11 cellular contexts compared by ENCODE assay signal in the genomic region with DNA sequence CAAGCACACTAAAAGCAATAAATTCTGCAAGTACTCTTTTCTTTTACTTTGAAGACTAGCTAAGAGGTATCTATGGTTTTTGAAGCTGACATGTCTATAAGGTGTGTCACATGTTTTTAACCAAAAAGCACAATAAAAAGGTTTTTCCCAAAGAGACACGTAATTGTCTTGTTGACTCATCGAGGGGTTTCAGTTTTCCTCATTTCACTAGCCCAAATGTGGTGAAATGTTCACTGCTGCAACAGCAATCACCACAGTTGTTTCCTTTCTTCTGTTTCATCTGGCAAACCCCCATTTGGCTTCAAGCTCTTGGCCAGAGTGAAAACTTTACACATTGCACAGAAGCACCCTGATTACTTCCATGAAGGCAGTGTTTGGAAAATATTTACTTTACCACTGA. TPM values are rescaled to one million over a fixed set of nuclear protein-coding genes. Genes with fewer than 3 reads are reported as not detected.
DNase-seq lines count a peak whose midpoint lies in the region; ATAC-seq and TF ChIP-seq lines count a peak whose summit lies in the region.
"Had no signal": no experiment of that assay in that cellular context is flagged by ENCODE, and none has a peak within 500 bp of the region (broad histone marks: within the 10 kb centered on the region; RNA-seq: fewer than 3 reads in every experiment).

No MANE protein-coding gene starts in this region.

- peaks cover 60% of the 10 kb centered on the region for H3K4me1 ChIP-seq in SJSA1 (replicated peaks)
- H3K4me1 ChIP-seq in ovary (ENCODE audit: insufficient read depth) = peaks cover 6% of the 10 kb centered on the region
- H3K4me1 ChIP-seq: parathyroid adenoma had no signal

- H3K27ac ChIP-seq in AG04450 (ENCODE audit: low read depth, low read length) (peak overlapping the region; percentile 76), SJSA1 (0 out of 2 replicates have a peak overlapping the region, but pooled peaks have one; percentile 12), ovary (no peak overlapping the region)
- H3K27ac ChIP-seq: parathyroid adenoma had no signal

- no peaks in the 10 kb centered on the region for H3K9me3 ChIP-seq in AG04450 (ENCODE audit: control insufficient read depth, insufficient read depth, low read length)
- no peaks in the 10 kb centered on the region for H3K9me3 ChIP-seq in SJSA1 (replicated peaks)
- H3K9me3 ChIP-seq in ovary = no peaks in the 10 kb centered on the region

- no peak overlapping the region for H3K27ac Mint-ChIP-seq in osteocyte (ENCODE audit: unreplicated experiment)
- H3K27ac Mint-ChIP-seq in chondrocyte (ENCODE audit: unreplicated experiment) = no peak overlapping the region
- H3K27ac Mint-ChIP-seq: activated T-cell treated with anti-CD3 and anti-CD28 coated beads, Interleukin-2, amount 50 U/mL, for 24 hours; stimulated activated memory B cell treated with anti-CD40 and anti-IgM and Interleukin-4, amounts not matched to agents 10 μg/mL and 1 μg/mL and 100 μg/mL, for 72 hours had no signal

- H3K4me3 ChIP-seq in AG04450 (ENCODE audit: low read depth, low read length) (no peak overlapping the region), SJSA1 (no peak overlapping the region), ovary (no peak overlapping the region)

- H3K4me3 Mint-ChIP-seq in osteocyte (ENCODE audit: unreplicated experiment) = no peak overlapping the region
- H3K4me3 Mint-ChIP-seq in chondrocyte (ENCODE audit: unreplicated experiment) = no peak overlapping the region
- H3K4me3 Mint-ChIP-seq: activated T-cell treated with anti-CD3 and anti-CD28 coated beads, Interleukin-2, amount 50 U/mL, for 24 hours; stimulated activated memory B cell treated with anti-CD40 and anti-IgM and Interleukin-4, amounts not matched to agents 10 μg/mL and 1 μg/mL and 100 μg/mL, for 72 hours had no signal

- 0 out of 2 replicates have a peak, but pooled peaks cover 3% of the 10 kb centered on the region for H3K36me3 ChIP-seq in SJSA1
- no peaks in the 10 kb centered on the region for H3K36me3 ChIP-seq in ovary

- H3K27me3 Mint-ChIP-seq in osteocyte (ENCODE audit: unreplicated experiment) (peaks cover 89% of the 10 kb centered on the region), chondrocyte (ENCODE audit: low read depth) (peaks cover 82% of the 10 kb centered on the region)

- intact Hi-C loops in ovary (cut with DNase I) = loop anchor here in 1 of 4 donors (5.0 kb wide), 1 partner anchor 277 kb away; no protein-coding TSS in a partner anchor

- CTCF ChIA-PET in AG04450 (lab: Charles Lee) = interaction anchor here (0.9 to 1.6 kb wide), 5 partner anchors 9 to 34 kb away, joined by 3 to 6 read pairs (median 3); a partner anchor contains a TSS

- no peak for TF ChIP-seq EP300 in ovary (IDR thresholded peaks at IDR 0.05)

- H3K36me3 Mint-ChIP-seq in osteocyte (ENCODE audit: unreplicated experiment) = no peaks in the 10 kb centered on the region
- H3K36me3 Mint-ChIP-seq in chondrocyte (ENCODE audit: low read depth) = no peaks in the 10 kb centered on the region
- H3K36me3 Mint-ChIP-seq: stimulated activated memory B cell treated with anti-CD40 and anti-IgM and Interleukin-4, amounts not matched to agents 10 μg/mL and 1 μg/mL and 100 μg/mL, for 72 hours had no signal

- no peaks in the 10 kb centered on the region for H3K27me3 ChIP-seq in AG04450 (ENCODE audit: control insufficient read depth, insufficient read depth, low read length)
- no peaks in the 10 kb centered on the region for H3K27me3 ChIP-seq in SJSA1 (replicated peaks)
- no peaks in the 10 kb centered on the region for H3K27me3 ChIP-seq in ovary

- H3K9me3 Mint-ChIP-seq in osteocyte (ENCODE audit: unreplicated experiment) (no peaks in the 10 kb centered on the region), chondrocyte (ENCODE audit: low read depth) (no peaks in the 10 kb centered on the region)
- H3K9me3 Mint-ChIP-seq: stimulated activated memory B cell treated with anti-CD40 and anti-IgM and Interleukin-4, amounts not matched to agents 10 μg/mL and 1 μg/mL and 100 μg/mL, for 72 hours had no signal

- POLR2A ChIA-PET in AG04450 (lab: Yijun Ruan, JAX) = interaction anchor here (0.8 to 1.7 kb wide), 3 partner anchors 12 to 36 kb away, joined by 3 to 5 read pairs (median 4); no protein-coding TSS in a partner anchor

- TF ChIP-seq CTCF in AG04450 (IDR thresholded peaks at IDR 0.05; ENCODE audit: low read depth, low read length) = no peak
- no peak for TF ChIP-seq CTCF in osteocyte (IDR thresholded peaks at IDR 0.05)
- TF ChIP-seq CTCF in chondrocyte (IDR thresholded peaks at IDR 0.05) = no peak
- TF ChIP-seq CTCF in ovary (IDR thresholded peaks at IDR 0.05) = no peak

- H3K4me1 Mint-ChIP-seq in osteocyte (ENCODE audit: unreplicated experiment) (peaks cover 2% of the 10 kb centered on the region), chondrocyte (ENCODE audit: low read depth) (no peaks in the 10 kb centered on the region)
- H3K4me1 Mint-ChIP-seq: stimulated activated memory B cell treated with anti-CD40 and anti-IgM and Interleukin-4, amounts not matched to agents 10 μg/mL and 1 μg/mL and 100 μg/mL, for 72 hours had no signal

- ATAC-seq in GM21529 (IDR thresholded peaks at IDR 0.05; ENCODE audit: unreplicated experiment) (peak; percentile 50), GM19455 (IDR thresholded peaks at IDR 0.05; ENCODE audit: unreplicated experiment) (no peak)
- ATAC-seq: stimulated activated memory B cell treated with anti-CD40 and anti-IgM and Interleukin-4, amounts not matched to agents 10 μg/mL and 1 μg/mL and 100 μg/mL, for 72 hours had no signal

- DNase-seq in AG04450 (ENCODE audit: low read depth, low spot score) (peak; percentile 83), SJSA1 (ENCODE audit: low read depth in 1 of 2, low spot score in 2 of 2) (peak in 1 of 2 experiments; percentile 41), kidney tubule cell (ENCODE audit: low spot score) (peak; percentile 78), osteocyte (ENCODE audit: extremely low spot score, unreplicated experiment) (no peak), chondrocyte (ENCODE audit: low spot score) (no peak), ovary (no peak)
- DNase-seq: activated T-cell treated with anti-CD3 and anti-CD28 coated beads, Interleukin-2, amount 50 U/mL, for 24 hours had no signal

- no peak for TF ChIP-seq POLR2A in ovary (IDR thresholded peaks at IDR 0.05)

- 33 to 48% (median 45%) methylated on average over 2 of the region's 2 CpGs for WGBS in ovary, 3 donors

RNA-seq across cellular contexts. Expression of a gene that starts 3.8 kb away (rescaled TPM):
- polyA plus RNA-seq in AG04450 (2011; rRNA removed) (5.4 and 5.8 TPM in 2 replicates), ovary (10 to 100 TPM in 1 of 2 donors, 1 to 10 TPM in 1; 6.6 to 12.9 TPM)
- polyA minus RNA-seq in AG04450 (2011; rRNA and poly(A)+ RNA removed) = 3.6 and 4.2 TPM in 2 replicates
- 0.58 TPM in 1 of 2 replicates, not detected in the other for total RNA-seq in SJSA1 (2014; rRNA removed; shearing (Covaris generic))
- total RNA-seq in osteocyte (not detected in 2 replicates), chondrocyte (0.30 TPM in 1 of 3 replicates, not detected in the others), ovary (10 to 100 TPM in 2 of 7 donors, 1 to 10 TPM in 3, under 1 TPM in 2; 0.22 to 34.0 (median 2.3) TPM)

RNA-seq across cellular contexts. Expression of a gene that starts 9.1 kb away (rescaled TPM):
- polyA plus RNA-seq in AG04450 (2011; rRNA removed) (48.3 and 51.0 TPM in 2 replicates), ovary (1 to 10 TPM; 1.8 to 5.6 TPM)
- polyA minus RNA-seq in AG04450 (2011; rRNA and poly(A)+ RNA removed) = 37.7 and 49.7 TPM in 2 replicates
- total RNA-seq in SJSA1 (2014; rRNA removed; shearing (Covaris generic)) = 0.79 and 0.81 TPM in 2 replicates
- total RNA-seq in osteocyte (not detected in 2 replicates), chondrocyte (not detected in 3 replicates), ovary (10 to 100 TPM in 2 of 7 donors, 1 to 10 TPM in 2, under 1 TPM in 3; 0.40 to 29.6 (median 1.4) TPM)

RNA-seq across cellular contexts. Expression of a gene that starts 13.2 kb away (rescaled TPM):
- polyA plus RNA-seq in AG04450 (2011; rRNA removed) = 1.2 and 1.3 TPM in 2 replicates
- polyA minus RNA-seq in AG04450 (2011; rRNA and poly(A)+ RNA removed) = 0.91 and 2.1 TPM in 2 replicates
- total RNA-seq in SJSA1 (2014; rRNA removed; shearing (Covaris generic)) = 0.79 TPM in 1 of 2 replicates, not detected in the other
- not detected in 2 replicates for total RNA-seq in osteocyte
- total RNA-seq in chondrocyte = not detected in 3 replicates
- total RNA-seq in ovary = 1 to 10 TPM in 3 of 7 donors, under 1 TPM in 4; 0.32 to 4.2 (median 0.43) TPM
- polyA plus RNA-seq in ovary = under 1 TPM in 1 of 2 donors, not detected in 1; 0.29 TPM

RNA-seq across cellular contexts. Expression of a gene that starts 18.0 kb away (rescaled TPM):
- polyA plus RNA-seq in AG04450 (2011; rRNA removed) (1.6 and 1.9 TPM in 2 replicates), ovary (1 to 10 TPM; 2.3 to 3.4 TPM)
- 2.2 and 2.6 TPM in 2 replicates for polyA minus RNA-seq in AG04450 (2011; rRNA and poly(A)+ RNA removed)
- 0.13 and 1.8 TPM in 2 replicates for total RNA-seq in SJSA1 (2014; rRNA removed; shearing (Covaris generic))
- total RNA-seq in osteocyte (not detected in 2 replicates), chondrocyte (9.3 to 12.1 TPM in 2 of 3 replicates, not detected in the other), ovary (10 to 100 TPM in 2 of 7 donors, 1 to 10 TPM in 3, under 1 TPM in 2; 0.36 to 50.9 (median 1.3) TPM)

RNA-seq across cellular contexts. Expression of a gene that starts 22.1 kb away (rescaled TPM):
- polyA plus RNA-seq in AG04450 (2011; rRNA removed) = 5.1 and 5.3 TPM in 2 replicates
- 1.7 and 2.6 TPM in 2 replicates for polyA minus RNA-seq in AG04450 (2011; rRNA and poly(A)+ RNA removed)
- total RNA-seq in SJSA1 (2014; rRNA removed; shearing (Covaris generic)) = 0.09 and 2.9 TPM in 2 replicates
- not detected in 2 replicates for total RNA-seq in osteocyte
- not detected in 3 replicates for total RNA-seq in chondrocyte
- 1 to 10 TPM in 3 of 7 donors, under 1 TPM in 4; 0.23 to 4.5 (median 0.75) TPM for total RNA-seq in ovary
- polyA plus RNA-seq in ovary = 1 to 10 TPM in 1 of 2 donors, under 1 TPM in 1; 0.53 to 4.1 TPM

Comparison
In these comparisons a context has a peak if more than half of its experiments do, and no peak if none do; other contexts are left out.
1. DNase-seq: peak in AG04450 (single experiment) and kidney tubule cell (single experiment); none in osteocyte (single experiment), chondrocyte (single experiment) and ovary (0 of 5).
2. H3K27ac ChIP-seq: peak in AG04450 (single experiment) and SJSA1 (single experiment); none in ovary (0 of 2).